1 cellular context compared by ENCODE assay signal in the genomic region with DNA sequence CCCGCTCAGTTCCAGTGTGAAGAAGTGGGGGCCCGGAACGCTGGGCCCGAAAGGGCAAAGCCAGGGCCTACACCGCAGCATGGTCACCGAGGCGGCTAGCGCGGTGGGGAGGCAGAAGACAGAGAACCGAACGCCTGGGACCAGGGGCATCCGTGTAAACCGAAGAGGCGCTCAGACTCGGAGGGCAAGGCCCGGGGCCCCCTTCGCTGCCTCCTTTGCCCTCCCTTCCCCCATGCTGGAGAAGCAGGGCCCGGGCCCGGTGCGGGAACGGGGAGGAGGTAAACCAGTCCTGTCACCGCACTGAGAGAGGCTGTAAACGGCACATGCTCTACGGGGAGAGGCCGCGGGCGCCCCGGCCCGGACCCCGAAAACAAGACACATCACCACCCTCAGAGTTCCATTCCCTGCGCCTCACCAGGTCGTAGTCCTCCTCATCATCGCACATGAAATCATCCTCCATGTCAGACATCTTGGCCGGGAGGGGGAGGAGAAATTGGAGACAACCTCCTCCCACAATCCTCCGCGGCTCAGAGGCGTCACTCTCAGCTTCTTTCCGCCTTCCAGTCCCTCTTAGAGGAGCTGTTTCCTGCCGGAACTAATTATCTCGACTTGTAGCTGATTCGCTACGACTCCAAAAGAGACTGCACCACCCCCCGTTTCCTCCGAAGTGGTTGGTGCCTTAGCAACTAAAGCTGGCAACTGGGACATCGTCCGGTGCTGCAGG.
TF ChIP-seq lines count a peak whose summit lies in the region.

A gene (minus strand): TSS at position 490 of the 724 bp plus-strand sequence. CDS start 21 bp downstream, at position 469.

TF ChIP-seq in HepG2, 621 proteins besides CTCF, POLR2A, EP300 and RAD21 (continued from another document and continues in another):
- TF ChIP-seq, protein P1, sequence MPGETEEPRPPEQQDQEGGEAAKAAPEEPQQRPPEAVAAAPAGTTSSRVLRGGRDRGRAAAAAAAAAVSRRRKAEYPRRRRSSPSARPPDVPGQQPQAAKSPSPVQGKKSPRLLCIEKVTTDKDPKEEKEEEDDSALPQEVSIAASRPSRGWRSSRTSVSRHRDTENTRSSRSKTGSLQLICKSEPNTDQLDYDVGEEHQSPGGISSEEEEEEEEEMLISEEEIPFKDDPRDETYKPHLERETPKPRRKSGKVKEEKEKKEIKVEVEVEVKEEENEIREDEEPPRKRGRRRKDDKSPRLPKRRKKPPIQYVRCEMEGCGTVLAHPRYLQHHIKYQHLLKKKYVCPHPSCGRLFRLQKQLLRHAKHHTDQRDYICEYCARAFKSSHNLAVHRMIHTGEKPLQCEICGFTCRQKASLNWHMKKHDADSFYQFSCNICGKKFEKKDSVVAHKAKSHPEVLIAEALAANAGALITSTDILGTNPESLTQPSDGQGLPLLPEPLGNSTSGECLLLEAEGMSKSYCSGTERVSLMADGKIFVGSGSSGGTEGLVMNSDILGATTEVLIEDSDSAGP (CRISPR knock-in tag; IDR thresholded peaks at IDR 0.05; ENCODE audit: borderline replicate concordance), result peak; percentile 60; the same call in 1 of the 2 replicates
- no peak; the same call in 1 of the 2 replicates for TF ChIP-seq ZNF235 (CRISPR knock-in tag; IDR thresholded peaks at IDR 0.05; ENCODE audit: borderline replicate concordance)
- TF ChIP-seq POGZ (CRISPR knock-in tag; IDR thresholded peaks at IDR 0.05), result peak; percentile 93
- TF ChIP-seq TEAD2 (CRISPR knock-in tag; IDR thresholded peaks at IDR 0.05), result no peak
- TF ChIP-seq ZNF552 (CRISPR knock-in tag; IDR thresholded peaks at IDR 0.05; ENCODE audit: borderline replicate concordance), result 0 out of 2 replicates have a peak, but pooled peaks have one; percentile 15
- 0 out of 2 replicates have a peak, but pooled peaks have one; percentile 2 for TF ChIP-seq MAFF (IDR thresholded peaks at IDR 0.05; ENCODE audit: low read depth, low read length)
- TF ChIP-seq YEATS4 (CRISPR knock-in tag; IDR thresholded peaks at IDR 0.05; ENCODE audit: borderline replicate concordance), result peak; percentile 78
- TF ChIP-seq, protein P2, sequence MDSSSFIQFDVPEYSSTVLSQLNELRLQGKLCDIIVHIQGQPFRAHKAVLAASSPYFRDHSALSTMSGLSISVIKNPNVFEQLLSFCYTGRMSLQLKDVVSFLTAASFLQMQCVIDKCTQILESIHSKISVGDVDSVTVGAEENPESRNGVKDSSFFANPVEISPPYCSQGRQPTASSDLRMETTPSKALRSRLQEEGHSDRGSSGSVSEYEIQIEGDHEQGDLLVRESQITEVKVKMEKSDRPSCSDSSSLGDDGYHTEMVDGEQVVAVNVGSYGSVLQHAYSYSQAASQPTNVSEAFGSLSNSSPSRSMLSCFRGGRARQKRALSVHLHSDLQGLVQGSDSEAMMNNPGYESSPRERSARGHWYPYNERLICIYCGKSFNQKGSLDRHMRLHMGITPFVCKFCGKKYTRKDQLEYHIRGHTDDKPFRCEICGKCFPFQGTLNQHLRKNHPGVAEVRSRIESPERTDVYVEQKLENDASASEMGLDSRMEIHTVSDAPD (CRISPR knock-in tag; IDR thresholded peaks at IDR 0.05), result 0 out of 2 replicates have a peak, but pooled peaks have one; percentile 1
- 0 out of 2 replicates have a peak, but pooled peaks have one; percentile 10 for TF ChIP-seq ZMYM3 (CRISPR knock-in tag; IDR thresholded peaks at IDR 0.05)
- TF ChIP-seq, protein P3, sequence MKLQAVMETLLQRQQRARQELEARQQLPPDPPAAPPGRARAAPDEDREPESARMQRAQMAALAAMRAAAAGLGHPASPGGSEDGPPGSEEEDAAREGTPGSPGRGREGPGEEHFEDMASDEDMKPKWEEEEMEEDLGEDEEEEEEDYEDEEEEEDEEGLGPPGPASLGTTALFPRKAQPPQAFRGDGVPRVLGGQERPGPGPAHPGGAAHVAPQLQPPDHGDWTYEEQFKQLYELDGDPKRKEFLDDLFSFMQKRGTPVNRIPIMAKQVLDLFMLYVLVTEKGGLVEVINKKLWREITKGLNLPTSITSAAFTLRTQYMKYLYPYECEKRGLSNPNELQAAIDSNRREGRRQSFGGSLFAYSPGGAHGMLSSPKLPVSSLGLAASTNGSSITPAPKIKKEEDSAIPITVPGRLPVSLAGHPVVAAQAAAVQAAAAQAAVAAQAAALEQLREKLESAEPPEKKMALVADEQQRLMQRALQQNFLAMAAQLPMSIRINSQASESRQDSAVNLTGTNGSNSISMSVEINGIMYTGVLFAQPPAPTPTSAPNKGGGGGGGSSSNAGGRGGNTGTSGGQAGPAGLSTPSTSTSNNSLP (IDR thresholded peaks at IDR 0.05; ENCODE audit: low read depth, low read length), result peak; percentile 55
- no peak for TF ChIP-seq ISX (CRISPR knock-in tag; conservative IDR thresholded peaks at IDR 0.05)
- peak; percentile 54; the same call in 1 of the 2 replicates for TF ChIP-seq NFIC (IDR thresholded peaks at IDR 0.05; ENCODE audit: low read length)
- TF ChIP-seq ZFAT (CRISPR knock-in tag; conservative IDR thresholded peaks at IDR 0.05), result peak; percentile 18; the same call in 1 of the 2 replicates
- peak; percentile 34; the same call in 1 of the 2 replicates for TF ChIP-seq ZNF605 (CRISPR knock-in tag; IDR thresholded peaks at IDR 0.05)
- 0 out of 2 replicates have a peak, but pooled peaks have one; percentile 64 for TF ChIP-seq ZNF30 (CRISPR knock-in tag; IDR thresholded peaks at IDR 0.05)
- peak; percentile 52; the same call in 1 of the 2 replicates for TF ChIP-seq HIVEP1 (CRISPR knock-in tag; IDR thresholded peaks at IDR 0.05)
- TF ChIP-seq, protein P4, sequence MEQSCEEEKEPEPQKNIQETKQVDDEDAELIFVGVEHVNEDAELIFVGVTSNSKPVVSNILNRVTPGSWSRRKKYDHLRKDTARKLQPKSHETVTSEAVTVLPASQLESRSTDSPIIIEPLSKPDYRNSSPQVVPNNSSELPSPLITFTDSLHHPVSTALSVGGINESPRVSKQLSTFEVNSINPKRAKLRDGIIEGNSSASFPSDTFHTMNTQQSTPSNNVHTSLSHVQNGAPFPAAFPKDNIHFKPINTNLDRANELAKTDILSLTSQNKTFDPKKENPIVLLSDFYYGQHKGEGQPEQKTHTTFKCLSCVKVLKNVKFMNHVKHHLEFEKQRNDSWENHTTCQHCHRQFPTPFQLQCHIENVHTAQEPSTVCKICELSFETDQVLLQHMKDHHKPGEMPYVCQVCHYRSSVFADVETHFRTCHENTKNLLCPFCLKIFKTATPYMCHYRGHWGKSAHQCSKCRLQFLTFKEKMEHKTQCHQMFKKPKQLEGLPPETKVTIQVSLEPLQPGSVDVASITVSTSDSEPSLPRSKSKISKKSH (CRISPR knock-in tag; IDR thresholded peaks at IDR 0.05; ENCODE audit: borderline replicate concordance), result peak; percentile 39; the same call in 1 of the 2 replicates
- TF ChIP-seq, protein P5, sequence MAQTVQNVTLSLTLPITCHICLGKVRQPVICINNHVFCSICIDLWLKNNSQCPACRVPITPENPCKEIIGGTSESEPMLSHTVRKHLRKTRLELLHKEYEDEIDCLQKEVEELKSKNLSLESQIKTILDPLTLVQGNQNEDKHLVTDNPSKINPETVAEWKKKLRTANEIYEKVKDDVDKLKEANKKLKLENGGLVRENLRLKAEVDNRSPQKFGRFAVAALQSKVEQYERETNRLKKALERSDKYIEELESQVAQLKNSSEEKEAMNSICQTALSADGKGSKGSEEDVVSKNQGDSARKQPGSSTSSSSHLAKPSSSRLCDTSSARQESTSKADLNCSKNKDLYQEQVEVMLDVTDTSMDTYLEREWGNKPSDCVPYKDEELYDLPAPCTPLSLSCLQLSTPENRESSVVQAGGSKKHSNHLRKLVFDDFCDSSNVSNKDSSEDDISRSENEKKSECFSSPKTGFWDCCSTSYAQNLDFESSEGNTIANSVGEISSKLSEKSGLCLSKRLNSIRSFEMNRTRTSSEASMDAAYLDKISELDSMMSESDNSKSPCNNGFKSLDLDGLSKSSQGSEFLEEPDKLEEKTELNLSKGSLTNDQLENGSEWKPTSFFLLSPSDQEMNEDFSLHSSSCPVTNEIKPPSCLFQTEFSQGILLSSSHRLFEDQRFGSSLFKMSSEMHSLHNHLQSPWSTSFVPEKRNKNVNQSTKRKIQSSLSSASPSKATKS (CRISPR knock-in tag; IDR thresholded peaks at IDR 0.05), result 0 out of 2 replicates have a peak, but pooled peaks have one; percentile 32
- peak; percentile 54; the same call in 1 of the 2 replicates for TF ChIP-seq SP4 (CRISPR knock-in tag; IDR thresholded peaks at IDR 0.05)
- no peak for TF ChIP-seq MTA3 (CRISPR knock-in tag; IDR thresholded peaks at IDR 0.05)
- TF ChIP-seq ZFP62 (CRISPR knock-in tag; IDR thresholded peaks at IDR 0.05), result no peak
- no peak for TF ChIP-seq ZNF891 (CRISPR knock-in tag; IDR thresholded peaks at IDR 0.05)
- no peak for TF ChIP-seq SP1 (IDR thresholded peaks at IDR 0.05)
- peak; percentile 72 for TF ChIP-seq SP1 (CRISPR knock-in tag; IDR thresholded peaks at IDR 0.05)
- TF ChIP-seq ZFP82 (CRISPR knock-in tag; IDR thresholded peaks at IDR 0.05; ENCODE audit: borderline replicate concordance), result no peak
- TF ChIP-seq, protein P6, sequence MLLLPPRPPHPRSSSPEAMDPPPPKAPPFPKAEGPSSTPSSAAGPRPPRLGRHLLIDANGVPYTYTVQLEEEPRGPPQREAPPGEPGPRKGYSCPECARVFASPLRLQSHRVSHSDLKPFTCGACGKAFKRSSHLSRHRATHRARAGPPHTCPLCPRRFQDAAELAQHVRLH (CRISPR knock-in tag; IDR thresholded peaks at IDR 0.05; ENCODE audit: borderline replicate concordance, low read depth), result peak; percentile 86; the same call in 1 of the 2 replicates
- TF ChIP-seq KLF12 (CRISPR knock-in tag; IDR thresholded peaks at IDR 0.05; ENCODE audit: borderline replicate concordance), result no peak
- TF ChIP-seq HOXA5 (CRISPR knock-in tag; IDR thresholded peaks at IDR 0.05), result 0 out of 2 replicates have a peak, but pooled peaks have one; percentile 69
- TF ChIP-seq, protein P7, sequence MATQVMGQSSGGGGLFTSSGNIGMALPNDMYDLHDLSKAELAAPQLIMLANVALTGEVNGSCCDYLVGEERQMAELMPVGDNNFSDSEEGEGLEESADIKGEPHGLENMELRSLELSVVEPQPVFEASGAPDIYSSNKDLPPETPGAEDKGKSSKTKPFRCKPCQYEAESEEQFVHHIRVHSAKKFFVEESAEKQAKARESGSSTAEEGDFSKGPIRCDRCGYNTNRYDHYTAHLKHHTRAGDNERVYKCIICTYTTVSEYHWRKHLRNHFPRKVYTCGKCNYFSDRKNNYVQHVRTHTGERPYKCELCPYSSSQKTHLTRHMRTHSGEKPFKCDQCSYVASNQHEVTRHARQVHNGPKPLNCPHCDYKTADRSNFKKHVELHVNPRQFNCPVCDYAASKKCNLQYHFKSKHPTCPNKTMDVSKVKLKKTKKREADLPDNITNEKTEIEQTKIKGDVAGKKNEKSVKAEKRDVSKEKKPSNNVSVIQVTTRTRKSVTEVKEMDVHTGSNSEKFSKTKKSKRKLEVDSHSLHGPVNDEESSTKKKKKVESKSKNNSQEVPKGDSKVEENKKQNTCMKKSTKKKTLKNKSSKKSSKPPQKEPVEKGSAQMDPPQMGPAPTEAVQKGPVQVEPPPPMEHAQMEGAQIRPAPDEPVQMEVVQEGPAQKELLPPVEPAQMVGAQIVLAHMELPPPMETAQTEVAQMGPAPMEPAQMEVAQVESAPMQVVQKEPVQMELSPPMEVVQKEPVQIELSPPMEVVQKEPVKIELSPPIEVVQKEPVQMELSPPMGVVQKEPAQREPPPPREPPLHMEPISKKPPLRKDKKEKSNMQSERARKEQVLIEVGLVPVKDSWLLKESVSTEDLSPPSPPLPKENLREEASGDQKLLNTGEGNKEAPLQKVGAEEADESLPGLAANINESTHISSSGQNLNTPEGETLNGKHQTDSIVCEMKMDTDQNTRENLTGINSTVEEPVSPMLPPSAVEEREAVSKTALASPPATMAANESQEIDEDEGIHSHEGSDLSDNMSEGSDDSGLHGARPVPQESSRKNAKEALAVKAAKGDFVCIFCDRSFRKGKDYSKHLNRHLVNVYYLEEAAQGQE (IDR thresholded peaks at IDR 0.05; ENCODE audit: borderline replicate concordance in 1 of 2, low read depth in 1 of 2, low read length in 2 of 2), result peak in 1 of 2 experiments; percentile 38; a peak in 1 of 4 replicates
- peak; percentile 46; the same call in 1 of the 2 replicates for TF ChIP-seq BCL6 (CRISPR knock-in tag; IDR thresholded peaks at IDR 0.05)
- TF ChIP-seq ZNF788 (CRISPR knock-in tag; IDR thresholded peaks at IDR 0.05; ENCODE audit: borderline replicate concordance), result peak; percentile 98
- no peak for TF ChIP-seq REL (CRISPR knock-in tag; conservative IDR thresholded peaks at IDR 0.05)
- TF ChIP-seq ZNF709 (CRISPR knock-in tag; IDR thresholded peaks at IDR 0.05), result 0 out of 2 replicates have a peak, but pooled peaks have one; percentile 57
- no peak for TF ChIP-seq NONO (IDR thresholded peaks at IDR 0.05)
- TF ChIP-seq NONO (CRISPR knock-in tag; conservative IDR thresholded peaks at IDR 0.05), result no peak; the same call in 1 of the 2 replicates
- TF ChIP-seq, protein P8, sequence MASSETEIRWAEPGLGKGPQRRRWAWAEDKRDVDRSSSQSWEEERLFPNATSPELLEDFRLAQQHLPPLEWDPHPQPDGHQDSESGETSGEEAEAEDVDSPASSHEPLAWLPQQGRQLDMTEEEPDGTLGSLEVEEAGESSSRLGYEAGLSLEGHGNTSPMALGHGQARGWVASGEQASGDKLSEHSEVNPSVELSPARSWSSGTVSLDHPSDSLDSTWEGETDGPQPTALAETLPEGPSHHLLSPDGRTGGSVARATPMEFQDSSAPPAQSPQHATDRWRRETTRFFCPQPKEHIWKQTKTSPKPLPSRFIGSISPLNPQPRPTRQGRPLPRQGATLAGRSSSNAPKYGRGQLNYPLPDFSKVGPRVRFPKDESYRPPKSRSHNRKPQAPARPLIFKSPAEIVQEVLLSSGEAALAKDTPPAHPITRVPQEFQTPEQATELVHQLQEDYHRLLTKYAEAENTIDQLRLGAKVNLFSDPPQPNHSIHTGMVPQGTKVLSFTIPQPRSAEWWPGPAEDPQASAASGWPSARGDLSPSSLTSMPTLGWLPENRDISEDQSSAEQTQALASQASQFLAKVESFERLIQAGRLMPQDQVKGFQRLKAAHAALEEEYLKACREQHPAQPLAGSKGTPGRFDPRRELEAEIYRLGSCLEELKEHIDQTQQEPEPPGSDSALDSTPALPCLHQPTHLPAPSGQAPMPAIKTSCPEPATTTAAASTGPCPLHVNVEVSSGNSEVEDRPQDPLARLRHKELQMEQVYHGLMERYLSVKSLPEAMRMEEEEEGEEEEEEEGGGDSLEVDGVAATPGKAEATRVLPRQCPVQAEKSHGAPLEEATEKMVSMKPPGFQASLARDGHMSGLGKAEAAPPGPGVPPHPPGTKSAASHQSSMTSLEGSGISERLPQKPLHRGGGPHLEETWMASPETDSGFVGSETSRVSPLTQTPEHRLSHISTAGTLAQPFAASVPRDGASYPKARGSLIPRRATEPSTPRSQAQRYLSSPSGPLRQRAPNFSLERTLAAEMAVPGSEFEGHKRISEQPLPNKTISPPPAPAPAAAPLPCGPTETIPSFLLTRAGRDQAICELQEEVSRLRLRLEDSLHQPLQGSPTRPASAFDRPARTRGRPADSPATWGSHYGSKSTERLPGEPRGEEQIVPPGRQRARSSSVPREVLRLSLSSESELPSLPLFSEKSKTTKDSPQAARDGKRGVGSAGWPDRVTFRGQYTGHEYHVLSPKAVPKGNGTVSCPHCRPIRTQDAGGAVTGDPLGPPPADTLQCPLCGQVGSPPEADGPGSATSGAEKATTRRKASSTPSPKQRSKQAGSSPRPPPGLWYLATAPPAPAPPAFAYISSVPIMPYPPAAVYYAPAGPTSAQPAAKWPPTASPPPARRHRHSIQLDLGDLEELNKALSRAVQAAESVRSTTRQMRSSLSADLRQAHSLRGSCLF (CRISPR knock-in tag; IDR thresholded peaks at IDR 0.05; ENCODE audit: borderline replicate concordance), result no peak
- TF ChIP-seq HOXA3 (CRISPR knock-in tag; IDR thresholded peaks at IDR 0.05), result peak; percentile 83; the same call in 1 of the 2 replicates
- TF ChIP-seq FOXK1 (CRISPR knock-in tag; IDR thresholded peaks at IDR 0.05; ENCODE audit: borderline replicate concordance, low read depth), result peak; percentile 91
- no peak for TF ChIP-seq TBP (CRISPR knock-in tag; IDR thresholded peaks at IDR 0.05)
